In the genomic region with DNA sequence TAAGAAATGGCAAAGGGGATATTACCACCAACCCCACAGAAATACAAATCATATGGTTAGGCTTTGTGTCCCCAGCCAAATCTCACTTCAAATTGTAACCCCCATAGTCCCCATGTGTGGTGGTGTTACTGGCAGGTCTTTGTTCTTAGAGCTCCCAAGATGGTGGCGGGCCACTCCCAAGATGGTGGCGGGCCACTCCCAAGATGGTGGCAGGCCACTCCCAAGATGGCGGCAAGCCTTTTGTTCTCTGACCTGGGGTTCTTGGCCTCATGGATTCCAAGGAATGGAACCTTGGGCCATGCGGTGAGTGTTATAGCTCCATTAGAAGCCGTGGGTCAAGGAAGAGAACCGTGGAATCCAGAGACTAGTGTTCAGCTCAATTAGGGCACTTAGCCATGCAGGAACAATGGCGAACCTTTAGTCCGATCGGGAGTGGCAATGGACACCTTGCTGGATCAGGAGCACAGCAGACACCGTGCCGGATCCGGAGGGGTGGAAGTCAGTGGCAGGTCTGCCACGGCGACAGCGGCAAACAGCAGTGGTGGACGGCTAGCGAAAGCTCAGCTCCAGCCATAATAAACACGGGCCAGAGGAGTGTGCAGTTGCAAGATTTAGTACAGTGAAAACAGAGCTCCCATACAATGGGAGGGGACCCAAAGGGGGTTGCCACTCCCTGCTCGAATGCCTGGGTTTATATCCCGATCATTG, we compare ENCODE assay signal across 2 cellular contexts.
TF ChIP-seq lines count a peak whose summit lies in the region.
"Not testable (repeated sequence)": the region's sequence is repeated elsewhere in the genome, so short reads cannot be mapped to it uniquely, and the experiment has no call there.

No MANE protein-coding gene starts in this region.

TF ChIP-seq in K562, 482 proteins besides CTCF, POLR2A, EP300 and RAD21:
- peak in 1 of 2 experiments; percentile 91; a peak in 2 of 4 replicates for TF ChIP-seq CSDE1 (IDR thresholded peaks at IDR 0.05)
- 0 out of 2 replicates have a peak, but pooled peaks have one; percentile 21 for TF ChIP-seq NR2C1 (IDR thresholded peaks at IDR 0.05)
- not testable (repeated sequence) for TF ChIP-seq NR2C1 (tag; IDR thresholded peaks at IDR 0.05)
- peak; percentile 41; the same call in 1 of the 2 replicates for TF ChIP-seq DMBX1 (CRISPR knock-in tag; IDR thresholded peaks at IDR 0.05; ENCODE audit: borderline replicate concordance)
- peak; percentile 32; the same call in 1 of the 2 replicates for TF ChIP-seq EHMT2 (IDR thresholded peaks at IDR 0.05)
- TF ChIP-seq, protein P1, sequence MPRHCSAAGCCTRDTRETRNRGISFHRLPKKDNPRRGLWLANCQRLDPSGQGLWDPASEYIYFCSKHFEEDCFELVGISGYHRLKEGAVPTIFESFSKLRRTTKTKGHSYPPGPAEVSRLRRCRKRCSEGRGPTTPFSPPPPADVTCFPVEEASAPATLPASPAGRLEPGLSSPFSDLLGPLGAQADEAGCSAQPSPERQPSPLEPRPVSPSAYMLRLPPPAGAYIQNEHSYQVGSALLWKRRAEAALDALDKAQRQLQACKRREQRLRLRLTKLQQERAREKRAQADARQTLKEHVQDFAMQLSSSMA (CRISPR knock-in tag; IDR thresholded peaks at IDR 0.05), result peak; percentile 97
- peak; percentile 97 for TF ChIP-seq ZHX1 (conservative IDR thresholded peaks at IDR 0.05; ENCODE audit: low read length)
- TF ChIP-seq YY1 (IDR thresholded peaks at IDR 0.05; ENCODE audit: borderline replicate concordance in 1 of 3, control insufficient read depth in 1 of 3, extremely low read depth in 1 of 3, insufficient read depth in 3 of 3, insufficient read length in 1 of 3, insufficient replicate concordance in 2 of 3, low read depth in 1 of 3, low read length in 2 of 3), result peak; percentile 67 to 94 (median 84)

TF ChIP-seq in H1, 55 proteins besides CTCF, POLR2A, EP300 and RAD21:
- TF ChIP-seq YY1 (IDR thresholded peaks at IDR 0.05; ENCODE audit: low read depth, low read length), result peak; percentile 73; the same call in 1 of the 2 replicates
